Comparison of ENCODE assay signal across 14 cellular contexts in the genomic region with DNA sequence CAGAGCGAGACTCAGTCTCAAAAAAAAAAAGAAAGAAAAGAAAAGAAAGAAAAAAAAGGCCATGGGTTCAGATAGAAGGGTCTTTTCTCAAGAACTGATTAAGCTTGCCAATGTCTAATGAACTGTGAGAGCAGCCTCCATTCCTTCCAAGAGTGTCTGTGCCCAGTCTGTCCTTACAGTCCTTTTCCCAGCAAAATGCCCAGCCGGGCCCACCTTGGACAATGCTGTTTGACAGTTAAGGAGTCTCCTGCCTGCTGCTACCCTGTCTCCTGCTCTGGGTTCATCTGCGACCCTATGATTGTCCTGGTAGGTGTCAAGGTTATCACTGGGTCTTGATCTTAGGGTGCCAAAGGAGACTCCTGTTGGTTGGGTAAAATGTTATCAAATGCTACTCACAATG. TPM values are rescaled to one million over a fixed set of nuclear protein-coding genes. Genes with fewer than 3 reads are reported as not detected.
DNase-seq lines count a peak whose midpoint lies in the region; ATAC-seq and TF ChIP-seq lines count a peak whose summit lies in the region.
"Had no signal": no experiment of that assay in that cellular context is flagged by ENCODE, and none has a peak within 500 bp of the region (broad histone marks: within the 10 kb centered on the region; RNA-seq: fewer than 3 reads in every experiment).

No MANE protein-coding gene starts in this region.

- TF ChIP-seq EP300 in upper lobe of left lung (IDR thresholded peaks at IDR 0.05) (no peak), gastroesophageal sphincter (IDR thresholded peaks at IDR 0.05) (no peak)

- H3K4me1 Mint-ChIP-seq in activated naive CD4-positive, alpha-beta T cell treated with anti-CD3 and anti-CD28 coated beads for 36 hours (ENCODE audit: low read depth), result peaks cover 50% of the 10 kb centered on the region
- H3K4me1 Mint-ChIP-seq in T-helper 17 cell, result peaks cover 42% of the 10 kb centered on the region
- peaks cover 31 to 32% of the 10 kb centered on the region in 2 donors for H3K4me1 Mint-ChIP-seq in immature natural killer cell

- peaks cover 4% of the 10 kb centered on the region for H3K9me3 Mint-ChIP-seq in activated naive CD4-positive, alpha-beta T cell treated with anti-CD3 and anti-CD28 coated beads for 36 hours
- H3K9me3 Mint-ChIP-seq in immature natural killer cell, result no peaks in the 10 kb centered on the region

- CTCF ChIA-PET in activated naive CD4-positive, alpha-beta T cell treated with anti-CD3 and anti-CD28 coated beads for 36 hours (lab: Charles Lee), result interaction anchor here (1.2 to 1.6 kb wide), 2 partner anchors 28 to 31 kb away, joined by 3 to 4 read pairs; no protein-coding TSS in a partner anchor

- no peaks in the 10 kb centered on the region for H3K27me3 Mint-ChIP-seq in activated naive CD4-positive, alpha-beta T cell treated with anti-CD3 and anti-CD28 coated beads for 36 hours (ENCODE audit: low read depth)
- H3K27me3 Mint-ChIP-seq in T-helper 17 cell (no peaks in the 10 kb centered on the region), immature natural killer cell (ENCODE audit: low read depth in 3 of 3) (no peaks in the 10 kb centered on the region)

- 89 to 95% methylated on average over 3 of the region's 3 CpGs for WGBS in upper lobe of left lung, 2 donors
- 93 to 100% methylated on average over 1 to 3 of the region's 3 CpGs for WGBS in gastroesophageal sphincter (ENCODE audit: low coverage in 1 of 2), 2 donors

- no peak for DNase-seq in activated naive CD4-positive, alpha-beta T cell treated with anti-CD3 and anti-CD28 coated beads for 36 hours
- no peak for DNase-seq in activated naive CD4-positive, alpha-beta T cell treated with Interleukin-2 at 50 U/mL for 16 hours
- DNase-seq in T-helper 17 cell, result no peak
- DNase-seq in immature natural killer cell, result no peak
- DNase-seq in upper lobe of left lung, result no peak
- no peak for DNase-seq in AG20443 (ENCODE audit: low spot score)
- DNase-seq: cerebellar nuclear complex; EL; NCI-H1694 treated with DMSO at 0.1 percent for 48 hours; stimulated activated naive CD4-positive, alpha-beta T cell treated with Interleukin-2 at 50 U/mL for 16 hours had no signal

- peaks cover 5% of the 10 kb centered on the region for H3K36me3 Mint-ChIP-seq in activated naive CD4-positive, alpha-beta T cell treated with anti-CD3 and anti-CD28 coated beads for 36 hours (ENCODE audit: low read depth)
- no peaks in the 10 kb centered on the region for H3K36me3 Mint-ChIP-seq in T-helper 17 cell (ENCODE audit: low read depth)
- peaks cover 0 to 6% (median 5%) of the 10 kb centered on the region in 3 donors for H3K36me3 Mint-ChIP-seq in immature natural killer cell

- H3K27me3 ChIP-seq in upper lobe of left lung (no peaks in the 10 kb centered on the region), gastroesophageal sphincter (peaks cover 10% of the 10 kb centered on the region)
- H3K27me3 ChIP-seq: foreskin keratinocyte had no signal

- no peaks in the 10 kb centered on the region for H3K9me3 ChIP-seq in T-helper 17 cell (ENCODE audit: control insufficient read depth, low read length, poor library complexity, severe bottlenecking)
- H3K9me3 ChIP-seq in upper lobe of left lung, result no peaks in the 10 kb centered on the region
- no peaks in the 10 kb centered on the region for H3K9me3 ChIP-seq in gastroesophageal sphincter

- TF ChIP-seq CTCF in upper lobe of left lung (IDR thresholded peaks at IDR 0.05) (no peak), gastroesophageal sphincter (IDR thresholded peaks at IDR 0.05) (no peak)

- H3K4me3 ChIP-seq in upper lobe of left lung, result no peak overlapping the region
- no peak overlapping the region for H3K4me3 ChIP-seq in gastroesophageal sphincter
- H3K4me3 ChIP-seq: K562 had no signal

- peaks cover 0 to 1% (median 0%) of the 10 kb centered on the region in 4 donors for H3K36me3 ChIP-seq in upper lobe of left lung
- H3K36me3 ChIP-seq in gastroesophageal sphincter, result no peaks in the 10 kb centered on the region

- TF ChIP-seq POLR2A in upper lobe of left lung (IDR thresholded peaks at IDR 0.05), result no peak
- TF ChIP-seq POLR2A in gastroesophageal sphincter (IDR thresholded peaks at IDR 0.05), result no peak

- peak overlapping the region; percentile 56 for H3K27ac Mint-ChIP-seq in activated naive CD4-positive, alpha-beta T cell treated with anti-CD3 and anti-CD28 coated beads for 36 hours
- H3K27ac Mint-ChIP-seq in T-helper 17 cell, result peak overlapping the region; percentile 96
- peak overlapping the region; percentile 77 to 96 (median 90) for H3K27ac Mint-ChIP-seq in immature natural killer cell

- intact Hi-C loops in activated naive CD4-positive, alpha-beta T cell treated with anti-CD3 and anti-CD28 coated beads for 36 hours (cut with micrococcal nuclease), result loop anchor here (1.0 kb wide), 2 partner anchors 21 to 32 kb away; a partner anchor contains a TSS

- H3K27ac ChIP-seq in upper lobe of left lung (peak overlapping the region in 3 of 4 donors; percentile 11 to 71 (median 54)), gastroesophageal sphincter (peak overlapping the region in 1 of 4 donors; percentile 64)
- H3K27ac ChIP-seq: foreskin keratinocyte had no signal

- ATAC-seq in T-helper 17 cell (no peak), upper lobe of left lung (ENCODE audit: low FRiP score in 2 of 2) (no peak), gastroesophageal sphincter (no peak), HG03139 (IDR thresholded peaks at IDR 0.05; ENCODE audit: unreplicated experiment) (no peak)
- ATAC-seq: K562 had no signal

- H3K4me3 Mint-ChIP-seq in activated naive CD4-positive, alpha-beta T cell treated with anti-CD3 and anti-CD28 coated beads for 36 hours, result no peak overlapping the region
- H3K4me3 Mint-ChIP-seq in T-helper 17 cell (peak overlapping the region; percentile 79), immature natural killer cell (peak overlapping the region in 3 of 5 donors; percentile 17 to 57 (median 47))

- H3K4me1 ChIP-seq in upper lobe of left lung (peaks cover 30 to 51% (median 36%) of the 10 kb centered on the region in 4 donors), gastroesophageal sphincter (peaks cover 0 to 76% (median 40%) of the 10 kb centered on the region in 3 donors)

RNA-seq across cellular contexts. Expression of a gene that starts 21.4 kb away (rescaled TPM):
- 10 to 100 TPM; 21.6 to 22.8 TPM for total RNA-seq in activated naive CD4-positive, alpha-beta T cell treated with anti-CD3 and anti-CD28 coated beads for 36 hours
- total RNA-seq in T-helper 17 cell (10 to 100 TPM; 59.6 to 64.8 TPM), upper lobe of left lung (10 to 100 TPM; 15.6 to 38.8 (median 19.0) TPM), gastroesophageal sphincter (10 to 100 TPM; 16.5 to 28.0 (median 20.3) TPM)
- polyA plus RNA-seq in immature natural killer cell, result 1 to 10 TPM in 2 of 3 donors, not detected in 1; 1.0 to 1.4 TPM

RNA-seq across cellular contexts. Expression of a gene that starts 39.8 kb away (rescaled TPM):
- 10 to 100 TPM; 34.2 to 34.6 TPM for total RNA-seq in activated naive CD4-positive, alpha-beta T cell treated with anti-CD3 and anti-CD28 coated beads for 36 hours
- total RNA-seq in T-helper 17 cell (10 to 100 TPM; 14.8 to 17.7 TPM), upper lobe of left lung (10 to 100 TPM; 12.6 to 34.8 (median 25.0) TPM), gastroesophageal sphincter (10 to 100 TPM; 30.5 to 50.5 (median 33.3) TPM)
- polyA plus RNA-seq in immature natural killer cell, result 10 to 100 TPM; 54.5 to 87.1 (median 81.7) TPM
